ENCODE assay signal across 34 cellular contexts in the genomic region with DNA sequence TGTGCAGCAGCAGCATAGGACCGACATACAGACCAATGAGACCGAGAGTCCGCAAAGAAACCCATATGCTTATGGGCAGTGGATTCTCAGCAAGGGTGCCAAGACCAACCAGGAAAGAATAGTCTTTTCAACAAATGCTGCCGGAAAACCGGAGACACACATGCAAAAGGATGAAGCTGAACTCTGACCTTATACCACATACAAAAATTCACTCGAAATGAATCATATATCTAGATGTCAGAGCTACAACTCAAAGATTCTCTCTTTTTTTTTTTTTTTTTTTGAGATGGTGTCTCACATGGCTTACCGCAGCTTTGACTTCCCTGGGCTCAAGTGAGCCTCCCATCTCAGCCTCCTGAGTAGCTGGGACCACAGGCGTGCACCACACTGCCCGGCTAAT.
"Had no signal": no experiment of that assay in that cellular context is flagged by ENCODE, and none has a peak within 500 bp of the region (broad histone marks: within the 10 kb centered on the region; RNA-seq: fewer than 3 reads in every experiment).

No MANE protein-coding gene starts in this region.

- ATAC-seq: activated CD8-positive, alpha-beta memory T cell treated with anti-CD3 and anti-CD28 coated beads, Interleukin-2, amount 10 ng/mL, durations not matched to agents 7 days and 5 days; activated naive CD8-positive, alpha-beta T cell treated with anti-CD3 and anti-CD28 coated beads, Interleukin-2, amount 50 U/mL, for 24 hours; PC-3; Right ventricle myocardium inferior; SK-N-SH treated with all-trans-retinoic acid at 6 μM for 48 hours; T-cell had no signal

- DNase-seq: activated B cell treated with CpG ODN at 0.5 μM for 24 hours; activated CD4-positive, alpha-beta memory T cell treated with anti-CD3 and anti-CD28 coated beads, Interleukin-2, amount 10 ng/mL, durations not matched to agents 7 days and 5 days; activated CD4-positive, alpha-beta T cell treated with anti-CD3 and anti-CD28 coated beads for 4 hours; activated CD4-positive, alpha-beta T cell treated with anti-CD3 and anti-CD28 coated beads, Interleukin-2, amount 50 U/mL, for 1 hour; activated CD4-positive, CD25-positive, alpha-beta regulatory T cell treated with anti-CD3 and anti-CD28 coated beads, Interleukin-2, amount 50 U/mL, for 72 hours; activated CD8-positive, alpha-beta memory T cell treated with anti-CD3 and anti-CD28 coated beads for 24 hours; activated CD8-positive, alpha-beta memory T cell treated with anti-CD3 and anti-CD28 coated beads, Interleukin-2, amount 10 ng/mL, durations not matched to agents 7 days and 5 days; activated CD8-positive, alpha-beta memory T cell treated with anti-CD3 and anti-CD28 coated beads, Interleukin-2, amount 50 U/mL, for 48 hours; activated effector memory CD4-positive, alpha-beta T cell treated with Interleukin-2 at 50 U/mL for 16 hours; activated naive CD4-positive, alpha-beta T cell treated with anti-CD3 and anti-CD28 coated beads, Interleukin-2, amount 10 ng/mL, durations not matched to agents 7 days and 5 days; activated naive CD8-positive, alpha-beta T cell treated with anti-CD3 and anti-CD28 coated beads, Interleukin-2, amount 50 U/mL, for 24 hours; activated T-cell treated with anti-CD3 and anti-CD28 coated beads, Interleukin-2, amount 50 U/mL, for 48 hours; anterior cingulate cortex; caudate nucleus; cerebellar nuclear complex; NCI-H1092 treated with DMSO at 0.1 percent for 48 hours; NCI-H1417; NCI-H146; NCI-H187; NCI-H2029 treated with DMSO at 0.1 percent for 48 hours; NCI-H2107; NCI-H2171; NCI-H510A; NCI-H526; NCI-H748 treated with DMSO at 0.1 percent for 48 hours; NK-92 treated with Interleukin-12 subunit alpha and Interleukin-12 subunit beta, amount 100 ng/mL, for 24 hours; PC-3; Peyer's patch; SIG-M5; T-cell; T-helper 2 cell; T-helper 9 cell had no signal
